Comparison of ENCODE assay signal across 1 cellular context in the genomic region with DNA sequence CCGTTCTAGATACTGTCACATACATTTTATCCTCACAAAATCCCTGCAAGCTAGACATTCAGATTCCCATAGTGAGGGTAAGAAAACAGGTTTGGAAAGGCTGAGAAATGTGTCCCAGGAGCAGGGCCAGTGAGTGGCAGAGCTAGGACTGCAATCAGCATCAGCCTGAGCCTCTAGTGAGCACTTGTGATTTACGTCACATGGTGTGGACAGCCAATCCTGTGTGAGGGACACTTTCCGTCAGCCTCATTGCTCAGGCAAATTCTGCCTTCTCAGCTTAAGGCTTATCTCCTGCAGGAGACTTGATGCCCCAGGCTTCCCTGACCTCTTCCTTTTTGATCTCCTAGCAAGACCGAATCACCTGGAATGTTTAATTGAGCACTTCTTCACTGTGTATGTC.
TF ChIP-seq lines count a peak whose summit lies in the region.

No MANE protein-coding gene starts in this region.

TF ChIP-seq in HEK293T, 16 proteins besides CTCF, POLR2A, EP300 and RAD21 (continued from another document):
- TF ChIP-seq PKNOX1 (IDR thresholded peaks at IDR 0.05) (no peak), NFRKB (IDR thresholded peaks at IDR 0.05) (no peak), SP1 (IDR thresholded peaks at IDR 0.05) (no peak), LEF1 (IDR thresholded peaks at IDR 0.05; ENCODE audit: borderline replicate concordance) (no peak)
